ENCODE assay signal across 9 cellular contexts in the genomic region with DNA sequence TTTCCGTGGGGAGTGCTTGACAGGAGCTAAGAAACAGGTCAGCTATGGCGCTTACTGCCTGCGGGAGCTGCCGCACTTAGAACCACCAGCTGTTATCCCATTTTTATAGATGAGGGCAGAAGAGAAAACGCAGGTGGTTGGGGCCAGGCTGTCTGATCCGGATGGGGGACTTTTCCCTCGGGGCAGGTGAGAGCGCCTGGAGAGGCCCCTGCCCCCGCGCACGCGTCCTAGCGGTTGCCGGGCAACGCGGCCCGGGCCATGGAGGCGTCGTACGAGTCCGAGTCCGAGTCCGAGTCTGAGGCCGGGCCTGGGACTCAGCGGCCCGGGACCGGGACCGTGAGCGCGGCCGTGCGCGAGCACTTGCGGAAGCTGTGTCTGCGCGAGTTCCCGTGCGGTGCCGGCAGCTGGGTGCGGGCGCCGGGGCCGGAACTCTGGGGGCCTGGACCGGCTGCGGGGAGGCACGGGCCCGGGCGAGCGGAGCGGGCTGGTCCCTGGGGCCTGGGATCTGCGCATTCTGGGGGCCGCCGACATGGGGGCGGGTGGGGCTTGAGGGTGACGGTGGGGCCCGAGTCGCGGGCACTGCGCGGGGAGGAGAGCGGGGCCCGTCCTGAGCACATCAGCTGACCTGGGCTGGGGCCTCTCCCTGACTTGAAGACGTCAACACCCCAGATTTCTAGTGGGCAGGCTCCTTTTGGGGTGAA. TPM values are rescaled to one million over a fixed set of nuclear protein-coding genes. Genes with fewer than 3 reads are reported as not detected.
DNase-seq lines count a peak whose midpoint lies in the region; ATAC-seq, FAIRE-seq and TF ChIP-seq lines count a peak whose summit lies in the region.
"Had no signal": no experiment of that assay in that cellular context is flagged by ENCODE, and none has a peak within 500 bp of the region (broad histone marks: within the 10 kb centered on the region; RNA-seq: fewer than 3 reads in every experiment).

A gene with protein sequence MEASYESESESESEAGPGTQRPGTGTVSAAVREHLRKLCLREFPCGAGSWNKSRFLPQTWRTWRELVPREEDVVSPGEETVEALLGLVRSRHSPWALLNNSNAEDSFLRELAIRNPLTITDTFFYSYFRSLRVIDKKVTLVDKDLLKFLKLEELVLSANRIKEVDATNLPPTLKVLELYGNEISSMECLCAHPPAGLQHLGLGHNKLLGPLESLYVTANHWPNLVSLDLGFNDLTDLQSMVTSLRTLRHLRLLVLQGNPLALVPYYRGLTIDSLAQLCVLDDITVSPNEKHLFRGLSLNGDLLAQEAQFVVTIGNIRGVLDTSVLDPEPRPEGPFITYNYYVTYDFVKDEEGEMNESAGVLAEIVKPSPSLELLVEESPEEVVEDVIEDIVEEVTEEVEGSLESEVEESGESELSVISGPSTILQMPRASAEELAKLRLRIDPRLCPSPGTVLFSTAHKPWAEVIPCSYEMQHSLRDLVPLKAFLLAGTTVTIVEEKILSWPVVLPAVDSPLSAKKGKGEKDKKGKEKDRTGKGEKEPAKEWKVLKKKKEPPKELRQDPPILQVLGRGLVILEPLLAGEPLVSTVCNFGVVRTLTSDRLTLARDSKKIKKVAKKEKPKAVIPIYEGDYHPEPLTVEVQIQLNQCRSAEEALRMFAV (plus strand): TSS at position 237 of the 701 bp plus-strand sequence. CDS start 22 bp downstream, at position 259.

- in situ Hi-C loops in GM12878 (cut with MboI): no loop called here

- no peak for TF ChIP-seq RAD21 in GM12878 (IDR thresholded peaks at IDR 0.05; ENCODE audit: insufficient read depth, low read depth, low read length)

- no peak within 1 kb of the TSS for H2AFZ ChIP-seq in GM12878 (ENCODE audit: control insufficient read depth, low read depth, low read length)

- no TSS peak for BruUV-seq in GM12878 (replicated peaks; lab: Mats Ljungman, UMichigan)

- H3K9ac ChIP-seq in NT2/D1 (ENCODE audit: insufficient read length, low read depth) (peak within 1 kb of the TSS; percentile 56), GM12878 (ENCODE audit: control insufficient read depth, insufficient read depth, low read length) (no peak within 1 kb of the TSS)

- WGBS in GM12878 (ENCODE audit: insufficient coverage, insufficient replicate concordance, low lambda C conversion rate, missing lambda C conversion rate): 9% methylated on average over 40 of the region's 63 CpGs
- 1 to 3% (median 2%) methylated on average over 46 to 63 of the region's 63 CpGs for WGBS in small intestine, 3 donors

- CTCF ChIA-PET in GM12878 (lab: Yijun Ruan, JAX): no interaction called here

- TF ChIP-seq POLR2A in GM12891 (IDR thresholded peaks at IDR 0.05; ENCODE audit: low read depth, low read length) (no peak), GM12878 (IDR thresholded peaks at IDR 0.05; ENCODE audit: low read depth, low read length) (no peak)

- FAIRE-seq in GM12891 (lab: Jason Lieb, UNC) (no peak), GM12878 (lab: Jason Lieb, UNC) (no peak), small intestine (lab: Jason Lieb, UNC) (no peak)

- peak within 1 kb of the TSS; percentile 58 for H3K4me3 ChIP-seq in NT2/D1 (ENCODE audit: insufficient read length, low read depth)
- H3K4me3 ChIP-seq in GM12878: peak within 1 kb of the TSS; percentile 50; the same call in 1 of the 2 replicates
- H3K4me3 ChIP-seq in small intestine (ENCODE audit: low read depth in 1 of 2, low read length in 2 of 2): peak within 1 kb of the TSS in 1 of 2 donors; percentile 63

- H3K9me3 ChIP-seq in NT2/D1 (ENCODE audit: insufficient read depth, low read length) (no peaks in the 10 kb centered on the region), GM12878 (replicated peaks; ENCODE audit: control insufficient read depth, insufficient read depth, low read length) (no peaks in the 10 kb centered on the region), small intestine (ENCODE audit: control insufficient read depth, low read depth) (no peaks in the 10 kb centered on the region)

- no peak within 1 kb of the TSS for H3K27ac ChIP-seq in GM12878 (ENCODE audit: control insufficient read depth, insufficient read depth)
- H3K27ac ChIP-seq in small intestine (ENCODE audit: low read depth in 1 of 2, low read length in 1 of 2): peak within 1 kb of the TSS in 1 of 2 donors; percentile 38

- H3K4me1 ChIP-seq in NT2/D1 (ENCODE audit: insufficient read depth, insufficient read length) (peaks cover 3% of the 10 kb centered on the region), GM12878 (ENCODE audit: control insufficient read depth, insufficient read depth, low read length) (peaks cover 7% of the 10 kb centered on the region), small intestine (ENCODE audit: control insufficient read depth in 2 of 2, insufficient read depth in 1 of 2, low read depth in 1 of 2, low read length in 1 of 2) (no peaks in the 10 kb centered on the region)

- TF ChIP-seq EP300 in GM12878 (IDR thresholded peaks at IDR 0.05; ENCODE audit: borderline replicate concordance in 1 of 2, control insufficient read depth in 1 of 2, low read depth in 2 of 2, low read length in 2 of 2): no peak

- peak; percentile 59 for DNase-seq in GM12891 (ENCODE audit: insufficient read length, low spot score)
- no peak for DNase-seq in NT2/D1 (ENCODE audit: low read depth, low spot score)
- DNase-seq in GM12878 (ENCODE audit: low read depth, low spot score): no peak
- peak; percentile 24 for DNase-seq in iris pigment epithelial cell (ENCODE audit: low read depth)
- DNase-seq in small intestine: peak; percentile 68
- DNase-seq in NK-92 treated with Interleukin-12 subunit alpha and Interleukin-12 subunit beta, amount 100 ng/mL, for 24 hours (lab: John Stamatoyannopoulos, UW): no peak
- DNase-seq in NCI-H1105 (lab: John Stamatoyannopoulos, UW): no peak

- SMC1A ChIA-PET in GM12878 (lab: Charles Lee; ENCODE audit: uncharacterized antibody, unreplicated experiment): interaction anchor here (0.7 to 1.3 kb wide), 2 partner anchors 35 to 50 kb away, joined by 3 read pairs; no protein-coding TSS in a partner anchor

- H3K27me3 ChIP-seq in NT2/D1 (ENCODE audit: insufficient read depth, insufficient read length) (peaks cover 28% of the 10 kb centered on the region), GM12878 (replicated peaks in 1 of 2; ENCODE audit: control insufficient read depth in 2 of 2, insufficient read depth in 2 of 2, low read length in 1 of 2) (no peaks in the 10 kb centered on the region; a peak in 1 of 4 replicates), small intestine (ENCODE audit: control insufficient read depth in 2 of 2, insufficient read depth in 2 of 2, low read length in 2 of 2) (no peaks in the 10 kb centered on the region)

- POLR2A ChIA-PET in GM12878 (lab: Charles Lee): interaction anchor here (0.7 kb wide), 1 partner anchor 113 kb away, joined by 9 read pairs; no protein-coding TSS in a partner anchor

- no peaks in the 10 kb centered on the region for H3K36me3 ChIP-seq in NT2/D1 (ENCODE audit: insufficient read depth, insufficient read length, low read length)
- H3K36me3 ChIP-seq in GM12878 (ENCODE audit: control insufficient read depth in 2 of 2, insufficient read depth in 2 of 2, low read length in 1 of 2): no peaks in the 10 kb centered on the region
- H3K36me3 ChIP-seq in small intestine (ENCODE audit: control insufficient read depth in 2 of 2, insufficient read depth in 2 of 2, low read length in 2 of 2): no peaks in the 10 kb centered on the region

- no peaks in the 10 kb centered on the region for H3K79me2 ChIP-seq in GM12878 (ENCODE audit: control insufficient read depth, insufficient read depth, low read length)

- H4K20me1 ChIP-seq in GM12878 (ENCODE audit: control insufficient read depth, insufficient read depth): no peaks in the 10 kb centered on the region

- intact Hi-C loops in GM12878 (cut with micrococcal nuclease; ENCODE audit: unreplicated experiment): no loop called here

- no peak for TF ChIP-seq CTCF in GM12878 (IDR thresholded peaks at IDR 0.05 in 2 of 3, conservative IDR thresholded peaks at IDR 0.05 in 1 of 3; ENCODE audit: control insufficient read depth in 2 of 3, extremely low read depth in 1 of 3, insufficient read depth in 1 of 3, low read depth in 3 of 3, low read length in 3 of 3)

- peak within 1 kb of the TSS; percentile 66 for H3K4me2 ChIP-seq in GM12878 (ENCODE audit: control insufficient read depth, insufficient read depth)

- ATAC-seq in GM12878 (peak; percentile 79), HG02763 (IDR thresholded peaks at IDR 0.05; ENCODE audit: unreplicated experiment) (no peak)

- RAD21 ChIA-PET in GM12878 (lab: Charles Lee; ENCODE audit: unreplicated experiment): interaction anchor here (0.9 kb wide), 1 partner anchor 115 kb away, joined by 3 read pairs; no protein-coding TSS in a partner anchor

TF ChIP-seq in GM12891, 5 proteins besides CTCF, POLR2A, EP300 and RAD21:
- TF ChIP-seq SPI1 (IDR thresholded peaks at IDR 0.05; ENCODE audit: low read depth, low read length) (no peak), POU2F2 (IDR thresholded peaks at IDR 0.05; ENCODE audit: low read depth, low read length) (no peak), POLR2AphosphoS5 (IDR thresholded peaks at IDR 0.05; ENCODE audit: low read depth, low read length) (no peak), PAX5 (IDR thresholded peaks at IDR 0.05; ENCODE audit: insufficient read depth, low read length, severe bottlenecking) (no peak), TAF1 (IDR thresholded peaks at IDR 0.05; ENCODE audit: low read depth, low read length) (no peak)

TF ChIP-seq in GM12878, 131 proteins besides CTCF, POLR2A, EP300 and RAD21 (continues in another document):
- TF ChIP-seq TCF12 (IDR thresholded peaks at IDR 0.05; ENCODE audit: low read depth, low read length) (0 out of 2 replicates have a peak, but pooled peaks have one; percentile 4), ZNF207 (IDR thresholded peaks at IDR 0.05; ENCODE audit: borderline replicate concordance) (no peak), EED (IDR thresholded peaks at IDR 0.05; ENCODE audit: low read depth) (peak; percentile 50; the same call in 1 of the 2 replicates), SMARCA5 (IDR thresholded peaks at IDR 0.05) (no peak)

RNA-seq across cellular contexts. Expression of the gene that starts here (rescaled TPM):
- not detected for polyA plus RNA-seq in GM12891 (2012; ENCODE audit: low read depth, missing spikeins)
- 0.22 and 0.35 TPM in 2 replicates for total RNA-seq in GM12878 (2013; cell fraction: nucleolus; rRNA removed)
- 0.27 TPM in 1 of 2 replicates, not detected in the other for total RNA-seq in GM12878 (2014; rRNA removed)
- total RNA-seq in GM12878 (2014; rRNA removed; fragmentation: Illumina TruSeq; extraction: Trizol): not detected in 2 replicates
- total RNA-seq in GM12878 (2021): 0.16 and 0.23 TPM in 2 replicates
- polyA plus RNA-seq in GM12878 (2011; ENCODE audit: low read depth): not detected
- not detected in 2 replicates for polyA plus RNA-seq in GM12878 (2011; rRNA removed)
- polyA plus RNA-seq in GM12878 (2011; cell fraction: cytosol; rRNA removed): not detected in 2 replicates
- not detected in 2 replicates for polyA plus RNA-seq in GM12878 (2011; cell fraction: nucleus; rRNA removed)
- not detected in 2 replicates for polyA plus RNA-seq in GM12878 (2012)
- 0.52 TPM in 1 of 2 replicates, not detected in the other for polyA plus RNA-seq in GM12878 (2014; fragmentation: Illumina TruSeq; extraction: Trizol)
- not detected for polyA plus RNA-seq in GM12878 (2014; fragmentation: Nextera tagmentation; extraction: Ambion mirVana)
- polyA plus RNA-seq in GM12878 (2014; rRNA removed): 0.33 TPM in 1 of 2 replicates, not detected in the other
- polyA plus RNA-seq in GM12878 (2016; fragmentation: Nextera tagmentation; extraction: Ambion mirVana): not detected
- not detected in 2 replicates for polyA minus RNA-seq in GM12878 (2011; rRNA and poly(A)+ RNA removed)
- not detected in 2 replicates for polyA minus RNA-seq in GM12878 (2011; cell fraction: cytosol; rRNA and poly(A)+ RNA removed)
- polyA minus RNA-seq in GM12878 (2011; cell fraction: nucleus; rRNA and poly(A)+ RNA removed): not detected in 2 replicates
- under 1 TPM in 1 of 3 donors, not detected in 2; 0.27 TPM for polyA plus RNA-seq in small intestine
- total RNA-seq: T-helper 1 cell treated with Interleukin-12 subunit alpha and Interleukin-12 subunit beta and Interleukin-4 antibody, amounts not matched to agents 30 ng/mL and 1 ng/mL, for 36 hours had no signal

Comparison
In these comparisons a context has a peak if more than half of its experiments do, and no peak if none do; other contexts are left out.
1. Peak in ATAC-seq, H3K4me3 ChIP-seq and H3K4me2 ChIP-seq in GM12878; RNA of the gene not detected or under 1 TPM.
2. Peak in DNase-seq in small intestine; RNA of the gene not detected or under 1 TPM.
3. DNase-seq: peak in GM12891 (single experiment) and iris pigment epithelial cell (single experiment); none in NT2/D1 (single experiment), GM12878 (single experiment), NK-92 treated with Interleukin-12 subunit alpha and Interleukin-12 subunit beta, amount 100 ng/mL, for 24 hours (single experiment) and NCI-H1105 (single experiment).